ENCODE assay signal across 19 cellular contexts in genomic region chr15:28942521-28943035, GRCh38. TPM values are rescaled to one million over a fixed set of nuclear protein-coding genes. Genes with fewer than 3 reads are reported as not detected.
A peak's percentile ranks its signal among the peaks of the same experiment; 100 is the strongest.
DNase-seq lines count a peak whose midpoint lies in the region; ATAC-seq and TF ChIP-seq lines count a peak whose summit lies in the region.
"Had no signal": no experiment of that assay in that cellular context is flagged by ENCODE, and none has a peak within 500 bp of the region (broad histone marks: within the 10 kb centered on the region; RNA-seq: fewer than 3 reads in every experiment).

No MANE protein-coding gene starts in this region.

- POLR2A ChIA-PET in activated CD8-positive, alpha-beta T cell treated with anti-CD3 and anti-CD28 coated beads, Interleukin-2, amount 10 ng/mL, durations not matched to agents 7 days and 5 days (lab: Charles Lee) = no interaction called here

- no peak overlapping the region for H3K27ac ChIP-seq in aorta (ENCODE audit: low read depth in 1 of 2, low read length in 2 of 2)
- H3K27ac ChIP-seq: breast epithelium, ovary, right atrium auricular region, upper lobe of left lung had no signal

- H3K4me1 Mint-ChIP-seq in activated naive CD4-positive, alpha-beta T cell treated with anti-CD3 and anti-CD28 coated beads, Interleukin-2, amount 10 ng/mL, durations not matched to agents 7 days and 5 days = peaks cover 62% of the 10 kb centered on the region
- H3K4me1 Mint-ChIP-seq in activated naive CD4-positive, alpha-beta T cell treated with anti-CD3 and anti-CD28 coated beads for 36 hours (ENCODE audit: low read depth) = peaks cover 66% of the 10 kb centered on the region
- H3K4me1 Mint-ChIP-seq in activated CD8-positive, alpha-beta T cell treated with anti-CD3 and anti-CD28 coated beads, Interleukin-2, amount 10 ng/mL, durations not matched to agents 7 days and 5 days (ENCODE audit: low read depth) = peaks cover 80% of the 10 kb centered on the region
- H3K4me1 Mint-ChIP-seq in stimulated activated effector memory CD8-positive, alpha-beta T cell treated with anti-CD3 and anti-CD28 coated beads, Interleukin-12 subunit alpha, Interleukin-12 subunit beta, amount 100 ng/mL, for 72 hours = peaks cover 52% of the 10 kb centered on the region
- H3K4me1 Mint-ChIP-seq: naive B cell had no signal

- no peak for DNase-seq in activated naive CD4-positive, alpha-beta T cell treated with anti-CD3 and anti-CD28 coated beads, Interleukin-2, amount 10 ng/mL, durations not matched to agents 7 days and 5 days
- no peak for DNase-seq in activated naive CD4-positive, alpha-beta T cell treated with anti-CD3 and anti-CD28 coated beads for 36 hours
- DNase-seq in activated CD8-positive, alpha-beta T cell treated with anti-CD3 and anti-CD28 coated beads, Interleukin-2, amount 10 ng/mL, durations not matched to agents 7 days and 5 days = no peak
- peak; percentile 83 for DNase-seq in mesenteric fat pad (ENCODE audit: low spot score)
- DNase-seq in aorta = peak; percentile 30 to 55
- DNase-seq in stimulated activated effector memory CD8-positive, alpha-beta T cell treated with anti-CD3 and anti-CD28 coated beads, Interleukin-12 subunit alpha, Interleukin-12 subunit beta, amount 100 ng/mL, for 72 hours (ENCODE audit: low spot score in 2 of 2) = no peak
- DNase-seq: cortex of kidney, DMS153, glutamatergic neuron, GOT3, left cardiac atrium, mesenchymal stem cell, naive B cell, NCI-H526 treated with DMSO at 0.1 percent for 48 hours had no signal

- H3K4me1 ChIP-seq in aorta (ENCODE audit: control insufficient read depth in 1 of 2, insufficient read depth in 2 of 2, low read length in 2 of 2) = no peaks in the 10 kb centered on the region
- H3K4me1 ChIP-seq: breast epithelium, right atrium auricular region, upper lobe of left lung had no signal

- 96% methylated on average over 12 to 16 of the region's 16 CpGs for WGBS in aorta, 2 donors

- peaks cover 22% of the 10 kb centered on the region for H3K36me3 Mint-ChIP-seq in activated naive CD4-positive, alpha-beta T cell treated with anti-CD3 and anti-CD28 coated beads, Interleukin-2, amount 10 ng/mL, durations not matched to agents 7 days and 5 days
- H3K36me3 Mint-ChIP-seq in activated naive CD4-positive, alpha-beta T cell treated with anti-CD3 and anti-CD28 coated beads for 36 hours (ENCODE audit: low read depth) = peaks cover 7% of the 10 kb centered on the region
- H3K36me3 Mint-ChIP-seq in activated CD8-positive, alpha-beta T cell treated with anti-CD3 and anti-CD28 coated beads, Interleukin-2, amount 10 ng/mL, durations not matched to agents 7 days and 5 days (ENCODE audit: low read depth) = peaks cover 43% of the 10 kb centered on the region
- no peaks in the 10 kb centered on the region for H3K36me3 Mint-ChIP-seq in stimulated activated effector memory CD8-positive, alpha-beta T cell treated with anti-CD3 and anti-CD28 coated beads, Interleukin-12 subunit alpha, Interleukin-12 subunit beta, amount 100 ng/mL, for 72 hours
- H3K36me3 Mint-ChIP-seq: naive B cell had no signal

- H3K9me3 Mint-ChIP-seq in activated naive CD4-positive, alpha-beta T cell treated with anti-CD3 and anti-CD28 coated beads, Interleukin-2, amount 10 ng/mL, durations not matched to agents 7 days and 5 days = no peaks in the 10 kb centered on the region
- no peaks in the 10 kb centered on the region for H3K9me3 Mint-ChIP-seq in activated naive CD4-positive, alpha-beta T cell treated with anti-CD3 and anti-CD28 coated beads for 36 hours
- H3K9me3 Mint-ChIP-seq in activated CD8-positive, alpha-beta T cell treated with anti-CD3 and anti-CD28 coated beads, Interleukin-2, amount 10 ng/mL, durations not matched to agents 7 days and 5 days (ENCODE audit: insufficient read depth) = no peaks in the 10 kb centered on the region
- H3K9me3 Mint-ChIP-seq in stimulated activated effector memory CD8-positive, alpha-beta T cell treated with anti-CD3 and anti-CD28 coated beads, Interleukin-12 subunit alpha, Interleukin-12 subunit beta, amount 100 ng/mL, for 72 hours = peaks cover 3% of the 10 kb centered on the region

- intact Hi-C loops in activated naive CD4-positive, alpha-beta T cell treated with anti-CD3 and anti-CD28 coated beads for 36 hours (cut with micrococcal nuclease) = no loop called here
- intact Hi-C loops in aorta (cut with DNase I) = no loop called here

- no peak overlapping the region for H3K4me3 Mint-ChIP-seq in activated naive CD4-positive, alpha-beta T cell treated with anti-CD3 and anti-CD28 coated beads, Interleukin-2, amount 10 ng/mL, durations not matched to agents 7 days and 5 days
- H3K4me3 Mint-ChIP-seq in activated naive CD4-positive, alpha-beta T cell treated with anti-CD3 and anti-CD28 coated beads for 36 hours = no peak overlapping the region
- peak overlapping the region; percentile 45 for H3K4me3 Mint-ChIP-seq in activated CD8-positive, alpha-beta T cell treated with anti-CD3 and anti-CD28 coated beads, Interleukin-2, amount 10 ng/mL, durations not matched to agents 7 days and 5 days
- no peak overlapping the region for H3K4me3 Mint-ChIP-seq in stimulated activated effector memory CD8-positive, alpha-beta T cell treated with anti-CD3 and anti-CD28 coated beads, Interleukin-12 subunit alpha, Interleukin-12 subunit beta, amount 100 ng/mL, for 72 hours

- no peaks in the 10 kb centered on the region for H3K36me3 ChIP-seq in aorta (ENCODE audit: control insufficient read depth in 1 of 2, insufficient read depth in 2 of 2, low read length in 1 of 2)
- H3K36me3 ChIP-seq: breast epithelium, ovary, right atrium auricular region, upper lobe of left lung had no signal

- no peak for ATAC-seq in activated CD8-positive, alpha-beta T cell treated with anti-CD3 and anti-CD28 coated beads, Interleukin-2, amount 10 ng/mL, durations not matched to agents 7 days and 5 days
- ATAC-seq in aorta (ENCODE audit: low FRiP score) (no peak), SK-N-SH treated with all-trans-retinoic acid at 6 μM for 48 hours (no peak)
- no peak for ATAC-seq in stimulated activated effector memory CD8-positive, alpha-beta T cell treated with anti-CD3 and anti-CD28 coated beads, Interleukin-12 subunit alpha, Interleukin-12 subunit beta, amount 100 ng/mL, for 72 hours
- ATAC-seq: left cardiac atrium had no signal

- H3K27me3 ChIP-seq in aorta (ENCODE audit: control insufficient read depth in 1 of 2, insufficient read depth in 2 of 2, low read length in 1 of 2) = no peaks in the 10 kb centered on the region
- H3K27me3 ChIP-seq: breast epithelium, ovary, right atrium auricular region, upper lobe of left lung had no signal

- H3K4me3 ChIP-seq in aorta (ENCODE audit: low read length in 2 of 2) = no peak overlapping the region
- H3K4me3 ChIP-seq: breast epithelium, ovary, right atrium auricular region, upper lobe of left lung had no signal

- no peaks in the 10 kb centered on the region for H3K9me3 ChIP-seq in aorta (ENCODE audit: control insufficient read depth, low read length)
- H3K9me3 ChIP-seq: ovary, right atrium auricular region, upper lobe of left lung had no signal

- CTCF ChIA-PET in activated naive CD4-positive, alpha-beta T cell treated with anti-CD3 and anti-CD28 coated beads, Interleukin-2, amount 10 ng/mL, durations not matched to agents 7 days and 5 days (lab: Charles Lee) = no interaction called here
- CTCF ChIA-PET in activated naive CD4-positive, alpha-beta T cell treated with anti-CD3 and anti-CD28 coated beads for 36 hours (lab: Charles Lee) = interaction anchor here (0.6 to 1.0 kb wide), 2 partner anchors 51 to 73 kb away, joined by 3 to 8 read pairs; no protein-coding TSS in a partner anchor
- CTCF ChIA-PET in activated CD8-positive, alpha-beta T cell treated with anti-CD3 and anti-CD28 coated beads, Interleukin-2, amount 10 ng/mL, durations not matched to agents 7 days and 5 days (lab: Charles Lee) = interaction anchor here (0.8 to 1.6 kb wide), 4 partner anchors 11 to 148 kb away, joined by 3 to 9 read pairs (median 6); no protein-coding TSS in a partner anchor

- peaks cover 14% of the 10 kb centered on the region for H3K27me3 Mint-ChIP-seq in activated naive CD4-positive, alpha-beta T cell treated with anti-CD3 and anti-CD28 coated beads, Interleukin-2, amount 10 ng/mL, durations not matched to agents 7 days and 5 days
- no peaks in the 10 kb centered on the region for H3K27me3 Mint-ChIP-seq in activated naive CD4-positive, alpha-beta T cell treated with anti-CD3 and anti-CD28 coated beads for 36 hours (ENCODE audit: low read depth)
- H3K27me3 Mint-ChIP-seq in activated CD8-positive, alpha-beta T cell treated with anti-CD3 and anti-CD28 coated beads, Interleukin-2, amount 10 ng/mL, durations not matched to agents 7 days and 5 days (ENCODE audit: low read depth) = no peaks in the 10 kb centered on the region

- peak overlapping the region; percentile 52 for H3K27ac Mint-ChIP-seq in activated naive CD4-positive, alpha-beta T cell treated with anti-CD3 and anti-CD28 coated beads, Interleukin-2, amount 10 ng/mL, durations not matched to agents 7 days and 5 days
- no peak overlapping the region for H3K27ac Mint-ChIP-seq in activated naive CD4-positive, alpha-beta T cell treated with anti-CD3 and anti-CD28 coated beads for 36 hours
- H3K27ac Mint-ChIP-seq in activated CD8-positive, alpha-beta T cell treated with anti-CD3 and anti-CD28 coated beads, Interleukin-2, amount 10 ng/mL, durations not matched to agents 7 days and 5 days = peak overlapping the region; percentile 81
- no peak overlapping the region for H3K27ac Mint-ChIP-seq in stimulated activated effector memory CD8-positive, alpha-beta T cell treated with anti-CD3 and anti-CD28 coated beads, Interleukin-12 subunit alpha, Interleukin-12 subunit beta, amount 100 ng/mL, for 72 hours
- H3K27ac Mint-ChIP-seq: naive B cell had no signal

TF ChIP-seq in SK-N-SH treated with all-trans-retinoic acid at 6 μM for 48 hours, 23 proteins besides CTCF, POLR2A, EP300 and RAD21 (continues in another document):
- TF ChIP-seq ZFP30 (CRISPR knock-in tag; IDR thresholded peaks at IDR 0.05) = no peak
- TF ChIP-seq CSRNP3 (CRISPR knock-in tag; IDR thresholded peaks at IDR 0.05) = no peak

RNA-seq across cellular contexts. Expression of gene APBA2, which starts 56.8 kb away (rescaled TPM):
- 10 to 100 TPM; 16.2 to 18.3 TPM for total RNA-seq in activated naive CD4-positive, alpha-beta T cell treated with anti-CD3 and anti-CD28 coated beads for 36 hours
- 10 to 100 TPM; 29.5 TPM for total RNA-seq in activated CD8-positive, alpha-beta T cell treated with anti-CD3 and anti-CD28 coated beads, Interleukin-2, amount 10 ng/mL, durations not matched to agents 7 days and 5 days
- total RNA-seq in mesenteric fat pad = 2.2 TPM
- total RNA-seq in aorta = 1 to 10 TPM; 2.0 to 2.1 TPM
- 1 to 10 TPM in 1 of 2 donors, under 1 TPM in 1; 0.41 to 1.8 TPM for polyA plus RNA-seq in aorta

Comparison
In these comparisons a context has a peak if more than half of its experiments do, and no peak if none do; other contexts are left out.
1. H3K27ac Mint-ChIP-seq: peak in activated naive CD4-positive, alpha-beta T cell treated with anti-CD3 and anti-CD28 coated beads, Interleukin-2, amount 10 ng/mL, durations not matched to agents 7 days and 5 days (single experiment) and activated CD8-positive, alpha-beta T cell treated with anti-CD3 and anti-CD28 coated beads, Interleukin-2, amount 10 ng/mL, durations not matched to agents 7 days and 5 days (single experiment); none in activated naive CD4-positive, alpha-beta T cell treated with anti-CD3 and anti-CD28 coated beads for 36 hours (single experiment) and stimulated activated effector memory CD8-positive, alpha-beta T cell treated with anti-CD3 and anti-CD28 coated beads, Interleukin-12 subunit alpha, Interleukin-12 subunit beta, amount 100 ng/mL, for 72 hours (single experiment).
2. DNase-seq: peak in mesenteric fat pad (single experiment) and aorta (2 of 2); none in activated naive CD4-positive, alpha-beta T cell treated with anti-CD3 and anti-CD28 coated beads, Interleukin-2, amount 10 ng/mL, durations not matched to agents 7 days and 5 days (single experiment), activated naive CD4-positive, alpha-beta T cell treated with anti-CD3 and anti-CD28 coated beads for 36 hours (single experiment), activated CD8-positive, alpha-beta T cell treated with anti-CD3 and anti-CD28 coated beads, Interleukin-2, amount 10 ng/mL, durations not matched to agents 7 days and 5 days (single experiment) and stimulated activated effector memory CD8-positive, alpha-beta T cell treated with anti-CD3 and anti-CD28 coated beads, Interleukin-12 subunit alpha, Interleukin-12 subunit beta, amount 100 ng/mL, for 72 hours (0 of 2).